In genomic region chr6:73129653-73130443, GRCh38 we compare ENCODE assay signal across 8 cellular contexts.
DNase-seq lines count a peak whose midpoint lies in the region; ATAC-seq, FAIRE-seq and TF ChIP-seq lines count a peak whose summit lies in the region.

No MANE protein-coding gene starts in this region.

- H3K9me3 Mint-ChIP-seq in glutamatergic neuron (ENCODE audit: unreplicated experiment) (no peaks in the 10 kb centered on the region), progenitor cell of endocrine pancreas (ENCODE audit: low read depth) (no peaks in the 10 kb centered on the region)

- in situ Hi-C loops in KBM-7 (cut with MboI; ENCODE audit: low pct_unique_long_range_greater_than_20kb, low sequenced_read_pairs): loop anchor here (25.0 kb wide), 1 partner anchor 493 kb away; no protein-coding TSS in a partner anchor

- peak; percentile 46 for DNase-seq in GDM1 (lab: John Stamatoyannopoulos, UW)
- peak; percentile 78 for DNase-seq in KBM-7
- DNase-seq in SJSA1 (ENCODE audit: low read depth in 1 of 2, low spot score in 2 of 2): peak; percentile 64 to 81
- peak; percentile 77 for DNase-seq in activated naive CD4-positive, alpha-beta T cell treated with Interleukin-2 at 50 U/mL for 16 hours
- peak; percentile 92 for DNase-seq in glutamatergic neuron
- peak; percentile 88 for DNase-seq in progenitor cell of endocrine pancreas (ENCODE audit: low spot score, unreplicated experiment)
- peak; percentile 81 for DNase-seq in urothelium cell line (ENCODE audit: low spot score)

- no peaks in the 10 kb centered on the region for H3K36me3 ChIP-seq in SJSA1

- H3K27ac Mint-ChIP-seq in glutamatergic neuron (ENCODE audit: unreplicated experiment): no peak overlapping the region
- H3K27ac Mint-ChIP-seq in progenitor cell of endocrine pancreas: no peak overlapping the region

- no peaks in the 10 kb centered on the region; the same call in 1 of the 2 replicates for H3K27me3 ChIP-seq in SJSA1 (replicated peaks)

- H3K4me1 Mint-ChIP-seq in glutamatergic neuron (ENCODE audit: low read depth, unreplicated experiment): peaks cover 2% of the 10 kb centered on the region
- H3K4me1 Mint-ChIP-seq in progenitor cell of endocrine pancreas (ENCODE audit: low read depth): peaks cover 5% of the 10 kb centered on the region

- no peak overlapping the region for H3K27ac ChIP-seq in SJSA1

- TF ChIP-seq CTCF in glutamatergic neuron (IDR thresholded peaks at IDR 0.05; ENCODE audit: partially characterized antibody, unreplicated experiment): peak; percentile 94
- peak; percentile 97 for TF ChIP-seq CTCF in progenitor cell of endocrine pancreas (IDR thresholded peaks at IDR 0.05; ENCODE audit: unreplicated experiment)

- peaks cover 1% of the 10 kb centered on the region for H3K27me3 Mint-ChIP-seq in glutamatergic neuron (ENCODE audit: unreplicated experiment)
- peaks cover 26% of the 10 kb centered on the region for H3K27me3 Mint-ChIP-seq in progenitor cell of endocrine pancreas

- H3K36me3 Mint-ChIP-seq in glutamatergic neuron (ENCODE audit: unreplicated experiment): no peaks in the 10 kb centered on the region
- H3K36me3 Mint-ChIP-seq in progenitor cell of endocrine pancreas (ENCODE audit: insufficient read depth): no peaks in the 10 kb centered on the region

- peak; percentile 95 for ATAC-seq in GM21737 (IDR thresholded peaks at IDR 0.05; ENCODE audit: unreplicated experiment)

- FAIRE-seq in urothelium cell line (lab: Jason Lieb, UNC): peak; percentile 77

- peak overlapping the region; percentile 32 for H3K4me3 Mint-ChIP-seq in glutamatergic neuron (ENCODE audit: unreplicated experiment)
- no peak overlapping the region for H3K4me3 Mint-ChIP-seq in progenitor cell of endocrine pancreas (ENCODE audit: low read depth)

- no peaks in the 10 kb centered on the region for H3K9me3 ChIP-seq in SJSA1 (replicated peaks)

- no peaks in the 10 kb centered on the region for H3K4me1 ChIP-seq in SJSA1 (replicated peaks)

- H3K4me3 ChIP-seq in SJSA1: no peak overlapping the region
